24 cellular contexts compared by ENCODE assay signal in the genomic region with DNA sequence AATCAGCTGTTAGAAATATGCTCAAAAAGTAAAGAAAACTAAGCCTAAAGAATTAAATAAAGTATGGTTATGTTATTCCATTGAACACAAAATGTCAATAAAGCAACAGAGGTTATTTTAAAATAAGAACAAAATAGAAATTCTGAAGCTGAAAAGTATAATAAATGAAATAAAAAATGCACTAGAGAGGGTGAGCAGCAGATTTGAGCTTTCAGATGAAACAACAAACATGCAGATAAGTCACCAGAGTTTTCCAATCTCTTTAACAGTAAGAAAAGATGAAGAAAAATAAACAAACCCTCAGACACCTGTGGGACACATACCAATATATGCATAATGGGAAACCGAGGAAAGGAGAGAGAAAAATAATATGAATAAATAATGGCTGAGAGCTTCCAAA.
"Had no signal": no experiment of that assay in that cellular context is flagged by ENCODE, and none has a peak within 500 bp of the region (broad histone marks: within the 10 kb centered on the region; RNA-seq: fewer than 3 reads in every experiment).

No MANE protein-coding gene starts in this region.

- H3K9me3 ChIP-seq: colonic mucosa had no signal

- FAIRE-seq: endothelial cell of umbilical vein, islet of Langerhans, keratinocyte had no signal

- H3K27ac Mint-ChIP-seq: dendritic cell treated with granulocyte-macrophage colony-stimulating factor and Interleukin-4, amounts not matched to agents 40 ng/mL and 50 ng/mL, for 4 days; mesothelial cell of epicardium; naive B cell; naive thymus-derived CD8-positive, alpha-beta T cell had no signal

- ATAC-seq: gastrocnemius medialis; heart right ventricle; left cardiac atrium; left lung; left ventricle myocardium superior; lower lobe of right lung; mucosa of descending colon; naive thymus-derived CD8-positive, alpha-beta T cell had no signal

- H3K36me3 Mint-ChIP-seq: mesothelial cell of epicardium had no signal

- H3K4me1 ChIP-seq: colonic mucosa, esophagus muscularis mucosa, gastrocnemius medialis, heart right ventricle, left lung, lower lobe of right lung had no signal

- H3K27me3 ChIP-seq: colonic mucosa, esophagus muscularis mucosa, gastrocnemius medialis, heart right ventricle, left lung had no signal

- H3K4me1 Mint-ChIP-seq: mesothelial cell of epicardium; naive B cell; naive thymus-derived CD8-positive, alpha-beta T cell had no signal

- H3K27ac ChIP-seq: colonic mucosa, esophagus muscularis mucosa, gastrocnemius medialis, heart right ventricle, left lung, lower lobe of right lung had no signal

- H3K4me3 ChIP-seq: colonic mucosa, esophagus muscularis mucosa, heart right ventricle, left lung, lower lobe of right lung, mucosa of descending colon had no signal

- DNase-seq: colonic mucosa; cortex of kidney; effector memory CD4-positive, alpha-beta T cell; foreskin fibroblast; foreskin melanocyte; gastrocnemius medialis; glutamatergic neuron; head of caudate nucleus; heart right ventricle; hippocampal formation; left cardiac atrium; left lung; left ventricle myocardium superior; lower lobe of right lung; mesenchymal stem cell; mucosa of descending colon; naive B cell; naive thymus-derived CD8-positive, alpha-beta T cell had no signal

- H3K4me3 Mint-ChIP-seq: dendritic cell treated with granulocyte-macrophage colony-stimulating factor and Interleukin-4, amounts not matched to agents 40 ng/mL and 50 ng/mL, for 4 days; mesothelial cell of epicardium; naive B cell; naive thymus-derived CD8-positive, alpha-beta T cell had no signal

- H3K36me3 ChIP-seq: colonic mucosa, esophagus muscularis mucosa, gastrocnemius medialis, heart right ventricle, left lung, lower lobe of right lung had no signal
